ENCODE assay signal across 1 cellular context in the genomic region with DNA sequence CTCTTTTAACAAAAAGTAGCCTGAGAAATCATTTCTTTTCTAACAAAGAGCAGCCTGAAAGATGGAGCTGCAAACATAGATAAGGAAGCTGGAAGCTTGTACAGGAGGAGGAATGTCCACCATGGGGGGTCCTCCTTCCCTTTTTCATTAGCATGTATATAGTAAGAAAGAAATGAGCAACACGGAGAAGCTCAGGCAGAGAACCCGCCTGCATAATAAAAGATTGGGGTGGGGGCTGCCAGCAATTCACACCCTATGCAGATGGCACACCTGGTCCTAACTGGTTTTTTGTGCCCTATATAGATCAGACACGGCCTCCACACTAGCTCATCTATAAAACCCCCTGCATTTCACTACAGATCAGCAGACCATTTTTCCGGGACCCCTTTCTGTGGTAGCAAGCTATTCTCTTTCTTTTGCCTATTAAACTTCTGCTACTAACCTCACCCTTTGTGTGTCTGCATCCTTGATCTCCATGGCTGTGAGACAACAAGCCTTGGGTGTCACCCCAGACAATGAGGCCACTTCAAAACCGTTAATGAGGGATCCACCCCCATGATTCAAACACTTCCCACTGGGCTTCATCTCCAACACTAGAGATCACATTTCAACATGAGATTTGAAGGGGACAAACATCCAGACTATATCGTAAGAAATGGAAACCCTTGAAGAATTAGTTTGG.
TF ChIP-seq lines count a peak whose summit lies in the region.

No MANE protein-coding gene starts in this region.

TF ChIP-seq in K562, 482 proteins besides CTCF, POLR2A, EP300 and RAD21 (continued from another document):
- TF ChIP-seq, protein P1, sequence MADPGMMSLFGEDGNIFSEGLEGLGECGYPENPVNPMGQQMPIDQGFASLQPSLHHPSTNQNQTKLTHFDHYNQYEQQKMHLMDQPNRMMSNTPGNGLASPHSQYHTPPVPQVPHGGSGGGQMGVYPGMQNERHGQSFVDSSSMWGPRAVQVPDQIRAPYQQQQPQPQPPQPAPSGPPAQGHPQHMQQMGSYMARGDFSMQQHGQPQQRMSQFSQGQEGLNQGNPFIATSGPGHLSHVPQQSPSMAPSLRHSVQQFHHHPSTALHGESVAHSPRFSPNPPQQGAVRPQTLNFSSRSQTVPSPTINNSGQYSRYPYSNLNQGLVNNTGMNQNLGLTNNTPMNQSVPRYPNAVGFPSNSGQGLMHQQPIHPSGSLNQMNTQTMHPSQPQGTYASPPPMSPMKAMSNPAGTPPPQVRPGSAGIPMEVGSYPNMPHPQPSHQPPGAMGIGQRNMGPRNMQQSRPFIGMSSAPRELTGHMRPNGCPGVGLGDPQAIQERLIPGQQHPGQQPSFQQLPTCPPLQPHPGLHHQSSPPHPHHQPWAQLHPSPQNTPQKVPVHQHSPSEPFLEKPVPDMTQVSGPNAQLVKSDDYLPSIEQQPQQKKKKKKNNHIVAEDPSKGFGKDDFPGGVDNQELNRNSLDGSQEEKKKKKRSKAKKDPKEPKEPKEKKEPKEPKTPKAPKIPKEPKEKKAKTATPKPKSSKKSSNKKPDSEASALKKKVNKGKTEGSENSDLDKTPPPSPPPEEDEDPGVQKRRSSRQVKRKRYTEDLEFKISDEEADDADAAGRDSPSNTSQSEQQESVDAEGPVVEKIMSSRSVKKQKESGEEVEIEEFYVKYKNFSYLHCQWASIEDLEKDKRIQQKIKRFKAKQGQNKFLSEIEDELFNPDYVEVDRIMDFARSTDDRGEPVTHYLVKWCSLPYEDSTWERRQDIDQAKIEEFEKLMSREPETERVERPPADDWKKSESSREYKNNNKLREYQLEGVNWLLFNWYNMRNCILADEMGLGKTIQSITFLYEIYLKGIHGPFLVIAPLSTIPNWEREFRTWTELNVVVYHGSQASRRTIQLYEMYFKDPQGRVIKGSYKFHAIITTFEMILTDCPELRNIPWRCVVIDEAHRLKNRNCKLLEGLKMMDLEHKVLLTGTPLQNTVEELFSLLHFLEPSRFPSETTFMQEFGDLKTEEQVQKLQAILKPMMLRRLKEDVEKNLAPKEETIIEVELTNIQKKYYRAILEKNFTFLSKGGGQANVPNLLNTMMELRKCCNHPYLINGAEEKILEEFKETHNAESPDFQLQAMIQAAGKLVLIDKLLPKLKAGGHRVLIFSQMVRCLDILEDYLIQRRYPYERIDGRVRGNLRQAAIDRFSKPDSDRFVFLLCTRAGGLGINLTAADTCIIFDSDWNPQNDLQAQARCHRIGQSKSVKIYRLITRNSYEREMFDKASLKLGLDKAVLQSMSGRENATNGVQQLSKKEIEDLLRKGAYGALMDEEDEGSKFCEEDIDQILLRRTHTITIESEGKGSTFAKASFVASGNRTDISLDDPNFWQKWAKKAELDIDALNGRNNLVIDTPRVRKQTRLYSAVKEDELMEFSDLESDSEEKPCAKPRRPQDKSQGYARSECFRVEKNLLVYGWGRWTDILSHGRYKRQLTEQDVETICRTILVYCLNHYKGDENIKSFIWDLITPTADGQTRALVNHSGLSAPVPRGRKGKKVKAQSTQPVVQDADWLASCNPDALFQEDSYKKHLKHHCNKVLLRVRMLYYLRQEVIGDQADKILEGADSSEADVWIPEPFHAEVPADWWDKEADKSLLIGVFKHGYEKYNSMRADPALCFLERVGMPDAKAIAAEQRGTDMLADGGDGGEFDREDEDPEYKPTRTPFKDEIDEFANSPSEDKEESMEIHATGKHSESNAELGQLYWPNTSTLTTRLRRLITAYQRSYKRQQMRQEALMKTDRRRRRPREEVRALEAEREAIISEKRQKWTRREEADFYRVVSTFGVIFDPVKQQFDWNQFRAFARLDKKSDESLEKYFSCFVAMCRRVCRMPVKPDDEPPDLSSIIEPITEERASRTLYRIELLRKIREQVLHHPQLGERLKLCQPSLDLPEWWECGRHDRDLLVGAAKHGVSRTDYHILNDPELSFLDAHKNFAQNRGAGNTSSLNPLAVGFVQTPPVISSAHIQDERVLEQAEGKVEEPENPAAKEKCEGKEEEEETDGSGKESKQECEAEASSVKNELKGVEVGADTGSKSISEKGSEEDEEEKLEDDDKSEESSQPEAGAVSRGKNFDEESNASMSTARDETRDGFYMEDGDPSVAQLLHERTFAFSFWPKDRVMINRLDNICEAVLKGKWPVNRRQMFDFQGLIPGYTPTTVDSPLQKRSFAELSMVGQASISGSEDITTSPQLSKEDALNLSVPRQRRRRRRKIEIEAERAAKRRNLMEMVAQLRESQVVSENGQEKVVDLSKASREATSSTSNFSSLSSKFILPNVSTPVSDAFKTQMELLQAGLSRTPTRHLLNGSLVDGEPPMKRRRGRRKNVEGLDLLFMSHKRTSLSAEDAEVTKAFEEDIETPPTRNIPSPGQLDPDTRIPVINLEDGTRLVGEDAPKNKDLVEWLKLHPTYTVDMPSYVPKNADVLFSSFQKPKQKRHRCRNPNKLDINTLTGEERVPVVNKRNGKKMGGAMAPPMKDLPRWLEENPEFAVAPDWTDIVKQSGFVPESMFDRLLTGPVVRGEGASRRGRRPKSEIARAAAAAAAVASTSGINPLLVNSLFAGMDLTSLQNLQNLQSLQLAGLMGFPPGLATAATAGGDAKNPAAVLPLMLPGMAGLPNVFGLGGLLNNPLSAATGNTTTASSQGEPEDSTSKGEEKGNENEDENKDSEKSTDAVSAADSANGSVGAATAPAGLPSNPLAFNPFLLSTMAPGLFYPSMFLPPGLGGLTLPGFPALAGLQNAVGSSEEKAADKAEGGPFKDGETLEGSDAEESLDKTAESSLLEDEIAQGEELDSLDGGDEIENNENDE (IDR thresholded peaks at IDR 0.05; ENCODE audit: low read depth, low read length), result no peak
- TF ChIP-seq, protein P2, sequence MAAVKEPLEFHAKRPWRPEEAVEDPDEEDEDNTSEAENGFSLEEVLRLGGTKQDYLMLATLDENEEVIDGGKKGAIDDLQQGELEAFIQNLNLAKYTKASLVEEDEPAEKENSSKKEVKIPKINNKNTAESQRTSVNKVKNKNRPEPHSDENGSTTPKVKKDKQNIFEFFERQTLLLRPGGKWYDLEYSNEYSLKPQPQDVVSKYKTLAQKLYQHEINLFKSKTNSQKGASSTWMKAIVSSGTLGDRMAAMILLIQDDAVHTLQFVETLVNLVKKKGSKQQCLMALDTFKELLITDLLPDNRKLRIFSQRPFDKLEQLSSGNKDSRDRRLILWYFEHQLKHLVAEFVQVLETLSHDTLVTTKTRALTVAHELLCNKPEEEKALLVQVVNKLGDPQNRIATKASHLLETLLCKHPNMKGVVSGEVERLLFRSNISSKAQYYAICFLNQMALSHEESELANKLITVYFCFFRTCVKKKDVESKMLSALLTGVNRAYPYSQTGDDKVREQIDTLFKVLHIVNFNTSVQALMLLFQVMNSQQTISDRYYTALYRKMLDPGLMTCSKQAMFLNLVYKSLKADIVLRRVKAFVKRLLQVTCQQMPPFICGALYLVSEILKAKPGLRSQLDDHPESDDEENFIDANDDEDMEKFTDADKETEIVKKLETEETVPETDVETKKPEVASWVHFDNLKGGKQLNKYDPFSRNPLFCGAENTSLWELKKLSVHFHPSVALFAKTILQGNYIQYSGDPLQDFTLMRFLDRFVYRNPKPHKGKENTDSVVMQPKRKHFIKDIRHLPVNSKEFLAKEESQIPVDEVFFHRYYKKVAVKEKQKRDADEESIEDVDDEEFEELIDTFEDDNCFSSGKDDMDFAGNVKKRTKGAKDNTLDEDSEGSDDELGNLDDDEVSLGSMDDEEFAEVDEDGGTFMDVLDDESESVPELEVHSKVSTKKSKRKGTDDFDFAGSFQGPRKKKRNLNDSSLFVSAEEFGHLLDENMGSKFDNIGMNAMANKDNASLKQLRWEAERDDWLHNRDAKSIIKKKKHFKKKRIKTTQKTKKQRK (IDR thresholded peaks at IDR 0.05; ENCODE audit: borderline replicate concordance, low read depth, low read length), result no peak
- no peak for TF ChIP-seq NEUROD1 (IDR thresholded peaks at IDR 0.05; ENCODE audit: borderline replicate concordance, low read depth, low read length, partially characterized antibody)
- no peak for TF ChIP-seq FOS (IDR thresholded peaks at IDR 0.05; ENCODE audit: extremely low read depth, insufficient read length)
